ENCODE assay signal across 1 cellular context in the genomic region with DNA sequence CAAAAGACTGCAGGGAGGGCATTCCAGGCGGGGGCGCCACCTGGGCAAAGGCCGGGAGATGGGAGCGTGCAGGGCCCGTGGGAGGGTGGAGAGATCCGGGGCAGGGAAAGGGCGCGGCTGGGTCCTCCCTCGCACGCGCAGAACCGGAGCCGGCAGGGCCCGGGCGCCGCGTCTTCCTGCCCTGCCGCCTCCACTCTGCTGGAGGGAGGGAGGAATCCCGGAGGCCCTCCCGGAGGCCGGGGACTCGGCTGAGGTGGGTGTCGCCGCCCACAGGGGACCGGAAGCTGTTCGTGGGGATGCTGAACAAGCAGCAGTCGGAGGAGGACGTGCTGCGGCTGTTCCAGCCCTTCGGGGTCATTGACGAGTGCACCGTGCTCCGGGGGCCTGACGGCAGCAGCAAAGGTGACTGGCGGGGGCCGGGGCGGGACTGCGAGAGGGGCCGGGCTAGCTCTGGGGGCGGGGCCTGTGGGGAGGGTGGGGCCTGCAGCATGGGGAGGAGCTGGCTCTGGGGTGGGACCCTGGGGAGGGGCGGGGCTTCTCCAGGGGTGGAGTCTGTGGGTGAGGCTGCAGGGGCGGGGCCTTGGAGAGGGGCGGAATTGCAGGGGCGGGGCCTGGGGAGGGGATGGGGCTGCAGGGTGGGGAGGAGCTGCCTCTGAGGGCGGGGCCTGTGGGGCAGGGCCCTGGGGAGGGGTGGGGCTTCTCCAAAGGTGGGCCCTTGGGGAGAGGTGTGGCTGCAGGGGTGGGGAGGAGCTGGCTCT.
TF ChIP-seq lines count a peak whose summit lies in the region.

No MANE protein-coding gene starts in this region.

TF ChIP-seq in HepG2, 621 proteins besides CTCF, POLR2A, EP300 and RAD21 (continued from another document and continues in another):
- TF ChIP-seq, protein P1, sequence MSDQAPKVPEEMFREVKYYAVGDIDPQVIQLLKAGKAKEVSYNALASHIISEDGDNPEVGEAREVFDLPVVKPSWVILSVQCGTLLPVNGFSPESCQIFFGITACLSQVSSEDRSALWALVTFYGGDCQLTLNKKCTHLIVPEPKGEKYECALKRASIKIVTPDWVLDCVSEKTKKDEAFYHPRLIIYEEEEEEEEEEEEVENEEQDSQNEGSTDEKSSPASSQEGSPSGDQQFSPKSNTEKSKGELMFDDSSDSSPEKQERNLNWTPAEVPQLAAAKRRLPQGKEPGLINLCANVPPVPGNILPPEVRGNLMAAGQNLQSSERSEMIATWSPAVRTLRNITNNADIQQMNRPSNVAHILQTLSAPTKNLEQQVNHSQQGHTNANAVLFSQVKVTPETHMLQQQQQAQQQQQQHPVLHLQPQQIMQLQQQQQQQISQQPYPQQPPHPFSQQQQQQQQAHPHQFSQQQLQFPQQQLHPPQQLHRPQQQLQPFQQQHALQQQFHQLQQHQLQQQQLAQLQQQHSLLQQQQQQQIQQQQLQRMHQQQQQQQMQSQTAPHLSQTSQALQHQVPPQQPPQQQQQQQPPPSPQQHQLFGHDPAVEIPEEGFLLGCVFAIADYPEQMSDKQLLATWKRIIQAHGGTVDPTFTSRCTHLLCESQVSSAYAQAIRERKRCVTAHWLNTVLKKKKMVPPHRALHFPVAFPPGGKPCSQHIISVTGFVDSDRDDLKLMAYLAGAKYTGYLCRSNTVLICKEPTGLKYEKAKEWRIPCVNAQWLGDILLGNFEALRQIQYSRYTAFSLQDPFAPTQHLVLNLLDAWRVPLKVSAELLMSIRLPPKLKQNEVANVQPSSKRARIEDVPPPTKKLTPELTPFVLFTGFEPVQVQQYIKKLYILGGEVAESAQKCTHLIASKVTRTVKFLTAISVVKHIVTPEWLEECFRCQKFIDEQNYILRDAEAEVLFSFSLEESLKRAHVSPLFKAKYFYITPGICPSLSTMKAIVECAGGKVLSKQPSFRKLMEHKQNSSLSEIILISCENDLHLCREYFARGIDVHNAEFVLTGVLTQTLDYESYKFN (CRISPR knock-in tag; conservative IDR thresholded peaks at IDR 0.05), result peak; percentile 32; the same call in 1 of the 2 replicates
- 0 out of 2 replicates have a peak, but pooled peaks have one; percentile 41 for TF ChIP-seq GLI4 (CRISPR knock-in tag; IDR thresholded peaks at IDR 0.05; ENCODE audit: borderline replicate concordance)
- no peak for TF ChIP-seq CREB3 (CRISPR knock-in tag; IDR thresholded peaks at IDR 0.05)
- TF ChIP-seq HOXD1 (CRISPR knock-in tag; IDR thresholded peaks at IDR 0.05), result 0 out of 2 replicates have a peak, but pooled peaks have one; percentile 26
- TF ChIP-seq, protein P2, sequence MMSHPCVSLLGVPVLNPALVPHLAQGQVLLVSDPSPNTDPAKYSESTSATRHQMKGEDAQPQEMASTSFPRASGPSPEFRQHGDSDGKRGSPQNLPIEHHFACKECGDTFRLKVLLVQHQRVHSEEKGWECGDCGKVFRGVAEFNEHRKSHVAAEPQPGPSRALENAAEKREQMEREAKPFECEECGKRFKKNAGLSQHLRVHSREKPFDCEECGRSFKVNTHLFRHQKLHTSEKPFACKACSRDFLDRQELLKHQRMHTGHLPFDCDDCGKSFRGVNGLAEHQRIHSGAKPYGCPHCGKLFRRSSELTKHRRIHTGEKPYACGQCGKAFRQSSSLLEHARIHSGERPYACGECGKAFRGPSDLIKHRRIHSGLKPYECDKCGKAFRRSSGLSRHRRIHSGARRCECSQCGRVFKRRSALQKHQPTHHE (CRISPR knock-in tag; IDR thresholded peaks at IDR 0.05; ENCODE audit: borderline replicate concordance), result 0 out of 2 replicates have a peak, but pooled peaks have one; percentile 39
- TF ChIP-seq ZNF740 (CRISPR knock-in tag; IDR thresholded peaks at IDR 0.05), result no peak
- TF ChIP-seq KLF12 (CRISPR knock-in tag; IDR thresholded peaks at IDR 0.05; ENCODE audit: borderline replicate concordance), result 0 out of 2 replicates have a peak, but pooled peaks have one; percentile 59
- TF ChIP-seq ZSCAN9 (CRISPR knock-in tag; IDR thresholded peaks at IDR 0.05; ENCODE audit: borderline replicate concordance), result no peak
- TF ChIP-seq, protein P3, sequence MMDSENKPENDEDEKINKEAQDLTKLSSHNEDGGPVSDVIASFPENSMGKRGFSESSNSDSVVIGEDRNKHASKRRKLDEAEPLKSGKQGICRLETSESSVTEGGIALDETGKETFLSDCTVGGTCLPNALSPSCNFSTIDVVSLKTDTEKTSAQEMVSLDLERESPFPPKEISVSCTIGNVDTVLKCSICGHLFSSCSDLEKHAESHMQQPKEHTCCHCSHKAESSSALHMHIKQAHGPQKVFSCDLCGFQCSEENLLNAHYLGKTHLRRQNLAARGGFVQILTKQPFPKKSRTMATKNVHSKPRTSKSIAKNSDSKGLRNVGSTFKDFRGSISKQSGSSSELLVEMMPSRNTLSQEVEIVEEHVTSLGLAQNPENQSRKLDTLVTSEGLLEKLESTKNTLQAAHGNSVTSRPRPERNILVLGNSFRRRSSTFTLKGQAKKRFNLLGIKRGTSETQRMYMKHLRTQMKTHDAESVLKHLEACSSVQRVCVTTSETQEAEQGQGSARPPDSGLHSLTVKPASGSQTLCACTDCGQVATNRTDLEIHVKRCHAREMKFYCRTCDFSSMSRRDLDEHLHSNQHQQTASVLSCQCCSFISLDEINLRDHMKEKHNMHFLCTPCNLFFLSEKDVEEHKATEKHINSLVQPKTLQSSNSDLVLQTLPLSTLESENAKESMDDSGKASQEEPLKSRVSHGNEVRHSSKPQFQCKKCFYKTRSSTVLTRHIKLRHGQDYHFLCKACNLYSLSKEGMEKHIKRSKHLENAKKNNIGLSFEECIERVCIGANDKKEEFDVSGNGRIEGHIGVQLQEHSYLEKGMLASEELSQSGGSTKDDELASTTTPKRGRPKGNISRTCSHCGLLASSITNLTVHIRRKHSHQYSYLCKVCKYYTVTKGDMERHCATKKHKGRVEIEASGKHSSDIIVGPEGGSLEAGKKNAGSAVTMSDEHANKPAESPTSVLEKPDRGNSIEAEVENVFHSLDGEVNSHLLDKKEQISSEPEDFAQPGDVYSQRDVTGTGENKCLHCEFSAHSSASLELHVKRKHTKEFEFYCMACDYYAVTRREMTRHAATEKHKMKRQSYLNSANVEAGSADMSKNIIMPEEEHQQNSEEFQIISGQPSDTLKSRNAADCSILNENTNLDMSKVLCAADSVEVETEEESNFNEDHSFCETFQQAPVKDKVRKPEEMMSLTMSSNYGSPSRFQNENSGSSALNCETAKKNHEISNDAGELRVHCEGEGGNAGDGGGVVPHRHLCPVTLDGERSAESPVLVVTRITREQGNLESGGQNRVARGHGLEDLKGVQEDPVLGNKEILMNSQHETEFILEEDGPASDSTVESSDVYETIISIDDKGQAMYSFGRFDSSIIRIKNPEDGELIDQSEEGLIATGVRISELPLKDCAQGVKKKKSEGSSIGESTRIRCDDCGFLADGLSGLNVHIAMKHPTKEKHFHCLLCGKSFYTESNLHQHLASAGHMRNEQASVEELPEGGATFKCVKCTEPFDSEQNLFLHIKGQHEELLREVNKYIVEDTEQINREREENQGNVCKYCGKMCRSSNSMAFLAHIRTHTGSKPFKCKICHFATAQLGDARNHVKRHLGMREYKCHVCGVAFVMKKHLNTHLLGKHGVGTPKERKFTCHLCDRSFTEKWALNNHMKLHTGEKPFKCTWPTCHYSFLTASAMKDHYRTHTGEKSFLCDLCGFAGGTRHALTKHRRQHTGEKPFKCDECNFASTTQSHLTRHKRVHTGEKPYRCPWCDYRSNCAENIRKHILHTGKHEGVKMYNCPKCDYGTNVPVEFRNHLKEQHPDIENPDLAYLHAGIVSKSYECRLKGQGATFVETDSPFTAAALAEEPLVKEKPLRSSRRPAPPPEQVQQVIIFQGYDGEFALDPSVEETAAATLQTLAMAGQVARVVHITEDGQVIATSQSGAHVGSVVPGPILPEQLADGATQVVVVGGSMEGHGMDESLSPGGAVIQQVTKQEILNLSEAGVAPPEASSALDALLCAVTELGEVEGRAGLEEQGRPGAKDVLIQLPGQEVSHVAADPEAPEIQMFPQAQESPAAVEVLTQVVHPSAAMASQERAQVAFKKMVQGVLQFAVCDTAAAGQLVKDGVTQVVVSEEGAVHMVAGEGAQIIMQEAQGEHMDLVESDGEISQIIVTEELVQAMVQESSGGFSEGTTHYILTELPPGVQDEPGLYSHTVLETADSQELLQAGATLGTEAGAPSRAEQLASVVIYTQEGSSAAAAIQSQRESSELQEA (CRISPR knock-in tag; IDR thresholded peaks at IDR 0.05; ENCODE audit: not compliant biosample characterization), result peak; percentile 53
- peak; percentile 68 for TF ChIP-seq RBM39 (IDR thresholded peaks at IDR 0.05; ENCODE audit: low read depth, low read length, poor library complexity, severe bottlenecking)
- peak; percentile 10; the same call in 1 of the 2 replicates for TF ChIP-seq HNF4A (CRISPR knock-in tag; IDR thresholded peaks at IDR 0.05)
- no peak for TF ChIP-seq ZNF335 (CRISPR knock-in tag; IDR thresholded peaks at IDR 0.05)
- peak; percentile 76; the same call in 1 of the 2 replicates for TF ChIP-seq CHD4 (IDR thresholded peaks at IDR 0.05; ENCODE audit: borderline replicate concordance, low read length)
- 0 out of 2 replicates have a peak, but pooled peaks have one; percentile 61 for TF ChIP-seq TP53 (CRISPR knock-in tag; conservative IDR thresholded peaks at IDR 0.05)
- TF ChIP-seq CREM (IDR thresholded peaks at IDR 0.05), result no peak
- no peak for TF ChIP-seq CREM (CRISPR knock-in tag; IDR thresholded peaks at IDR 0.05)
- TF ChIP-seq ZSCAN31 (CRISPR knock-in tag; IDR thresholded peaks at IDR 0.05; ENCODE audit: low read depth), result no peak
- TF ChIP-seq MLLT10 (CRISPR knock-in tag; IDR thresholded peaks at IDR 0.05), result no peak
- no peak for TF ChIP-seq GZF1 (CRISPR knock-in tag; IDR thresholded peaks at IDR 0.05)
- peak; percentile 41; the same call in 1 of the 2 replicates for TF ChIP-seq FOXP4 (CRISPR knock-in tag; IDR thresholded peaks at IDR 0.05)
- 0 out of 2 replicates have a peak, but pooled peaks have one; percentile 32 for TF ChIP-seq ZNF317 (CRISPR knock-in tag; IDR thresholded peaks at IDR 0.05)
- 0 out of 2 replicates have a peak, but pooled peaks have one; percentile 24 for TF ChIP-seq ZNF547 (CRISPR knock-in tag; IDR thresholded peaks at IDR 0.05)
- peak; percentile 76 for TF ChIP-seq ZNF883 (CRISPR knock-in tag; IDR thresholded peaks at IDR 0.05; ENCODE audit: not compliant biosample characterization)
- 0 out of 2 replicates have a peak, but pooled peaks have one; percentile 64 for TF ChIP-seq ZSCAN20 (CRISPR knock-in tag; IDR thresholded peaks at IDR 0.05; ENCODE audit: borderline replicate concordance)
- no peak for TF ChIP-seq IRF2 (CRISPR knock-in tag; IDR thresholded peaks at IDR 0.05)
- no peak for TF ChIP-seq AKNA (CRISPR knock-in tag; IDR thresholded peaks at IDR 0.05; ENCODE audit: borderline replicate concordance)
- TF ChIP-seq NR2F1 (CRISPR knock-in tag; IDR thresholded peaks at IDR 0.05), result peak in 1 of 2 experiments; percentile 11; a peak in 1 of 4 replicates
- no peak for TF ChIP-seq BRD4 (CRISPR knock-in tag; IDR thresholded peaks at IDR 0.05)
- TF ChIP-seq ZFP36L1 (CRISPR knock-in tag; IDR thresholded peaks at IDR 0.05), result no peak
- TF ChIP-seq ZNF580 (CRISPR knock-in tag; IDR thresholded peaks at IDR 0.05; ENCODE audit: borderline replicate concordance, low read depth), result no peak
